10 cellular contexts compared by ENCODE assay signal in the genomic region with DNA sequence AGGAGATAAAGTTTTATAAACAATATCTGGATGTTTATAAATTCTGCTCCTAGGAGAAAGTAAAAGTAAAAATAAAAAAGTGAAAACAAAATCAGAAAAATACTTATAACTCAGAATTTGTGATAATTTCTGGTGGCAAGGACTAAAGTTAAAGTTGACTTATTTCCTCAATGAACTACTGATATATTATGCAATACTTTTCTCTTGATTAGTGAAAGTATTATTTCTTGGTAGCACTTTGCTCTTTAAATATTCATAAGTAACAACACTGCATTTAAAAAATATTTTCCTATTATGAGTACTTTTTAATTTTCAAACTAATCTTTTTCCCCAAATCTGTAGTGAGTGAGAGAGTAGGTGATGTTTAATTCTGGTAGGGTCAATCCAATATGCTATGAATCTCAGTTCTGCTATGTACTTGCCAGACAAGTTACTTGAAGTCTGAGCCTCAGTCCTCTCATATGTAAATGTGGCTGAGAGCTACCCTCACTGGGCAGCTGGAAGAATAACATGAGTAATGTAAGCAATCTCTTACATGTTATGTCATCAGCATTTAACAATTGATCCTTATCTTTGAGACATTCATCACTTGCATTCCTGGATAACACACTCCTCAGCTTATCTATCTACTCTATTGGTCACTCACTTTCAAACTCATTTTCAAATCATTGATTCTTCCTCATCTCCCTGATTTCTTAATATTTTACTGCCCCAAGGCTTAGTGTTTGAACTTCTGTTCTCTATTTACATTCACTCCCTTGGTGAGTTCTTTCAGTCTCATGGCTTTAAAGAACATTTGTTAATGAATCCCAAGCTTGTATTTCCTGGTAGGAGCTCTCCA.
DNase-seq lines count a peak whose midpoint lies in the region; ATAC-seq, FAIRE-seq and TF ChIP-seq lines count a peak whose summit lies in the region.
"Had no signal": no experiment of that assay in that cellular context is flagged by ENCODE, and none has a peak within 500 bp of the region (broad histone marks: within the 10 kb centered on the region; RNA-seq: fewer than 3 reads in every experiment).

No MANE protein-coding gene starts in this region.

- H3K36me3 ChIP-seq in PC-3 (ENCODE audit: low read depth, low read length) (peaks cover 11% of the 10 kb centered on the region; the same call in 1 of the 2 replicates), psoas muscle (ENCODE audit: insufficient read depth in 1 of 2, low read depth in 1 of 2) (peaks cover 6 to 18% of the 10 kb centered on the region in 2 donors), aorta (ENCODE audit: control insufficient read depth in 1 of 2, insufficient read depth in 2 of 2, low read length in 1 of 2) (no peaks in the 10 kb centered on the region)
- H3K36me3 ChIP-seq: thoracic aorta had no signal

- H3K4me2 ChIP-seq in PC-3 (ENCODE audit: low read length), result peak overlapping the region; percentile 87

- peaks cover 61% of the 10 kb centered on the region for H3K4me1 ChIP-seq in PC-3 (ENCODE audit: insufficient read depth, low read length)
- peaks cover 36% of the 10 kb centered on the region for H3K4me1 ChIP-seq in psoas muscle
- peaks cover 3 to 5% of the 10 kb centered on the region in 2 donors for H3K4me1 ChIP-seq in aorta (ENCODE audit: control insufficient read depth in 1 of 2, insufficient read depth in 2 of 2, low read length in 2 of 2)

- H3K27ac ChIP-seq in PC-3 (ENCODE audit: low read length) (peak overlapping the region; percentile 96), psoas muscle (peak overlapping the region; percentile 77), aorta (ENCODE audit: low read depth in 1 of 2, low read length in 2 of 2) (no peak overlapping the region)

- H3F3A ChIP-seq in PC-3 (ENCODE audit: low read length, unreplicated experiment), result no peaks in the 10 kb centered on the region

- intact Hi-C loops in PC-3 (cut with micrococcal nuclease) (no loop called here), psoas muscle (cut with DNase I) (no loop called here), aorta (cut with DNase I) (no loop called here)

- H3K79me2 ChIP-seq in PC-3 (ENCODE audit: low read length), result no peaks in the 10 kb centered on the region

- H3K27me3 ChIP-seq in PC-3 (ENCODE audit: low read length), result no peaks in the 10 kb centered on the region
- H3K27me3 ChIP-seq in psoas muscle (ENCODE audit: insufficient read depth in 3 of 3, low read length in 2 of 3), result no peaks in the 10 kb centered on the region
- no peaks in the 10 kb centered on the region for H3K27me3 ChIP-seq in aorta (ENCODE audit: control insufficient read depth in 1 of 2, insufficient read depth in 2 of 2, low read length in 1 of 2)

- POLR2A ChIA-PET in PC-3 (lab: Charles Lee; ENCODE audit: unreplicated experiment), result interaction anchor here (0.7 kb wide), 1 partner anchor 352 kb away, joined by 3 read pairs; no protein-coding TSS in a partner anchor

- DNase-seq in GM12891 (ENCODE audit: insufficient read length, low spot score) (no peak), PC-3 (peak; percentile 80), fibroblast of gingiva (ENCODE audit: low read depth) (peak; percentile 14), psoas muscle (no peak), aorta (no peak)
- no peak for DNase-seq in stimulated activated CD4-positive, alpha-beta T cell treated with anti-CD3 and anti-CD28 coated beads, Interleukin-4, amount 100 ng/mL, for 4 hours
- no peak for DNase-seq in activated CD4-positive, CD25-positive, alpha-beta regulatory T cell treated with anti-CD3 and anti-CD28 coated beads, Interleukin-2, amount 50 U/mL, for 72 hours
- DNase-seq: NCI-H1048 had no signal

- no peaks in the 10 kb centered on the region for H3K9me3 ChIP-seq in PC-3 (ENCODE audit: low read length)
- H3K9me3 ChIP-seq in psoas muscle, result no peaks in the 10 kb centered on the region
- no peaks in the 10 kb centered on the region for H3K9me3 ChIP-seq in aorta (ENCODE audit: control insufficient read depth, low read length)
- H3K9me3 ChIP-seq: thoracic aorta had no signal

- H3K9me2 ChIP-seq in PC-3 (replicated peaks; ENCODE audit: low read length), result no peaks in the 10 kb centered on the region

- TF ChIP-seq POLR2A in GM12891 (IDR thresholded peaks at IDR 0.05; ENCODE audit: low read depth, low read length), result no peak

- no peaks in the 10 kb centered on the region for H4K20me1 ChIP-seq in PC-3 (ENCODE audit: low read length)

- H2AFZ ChIP-seq in PC-3 (ENCODE audit: low read length), result no peak overlapping the region

- TSS peak; percentile 87 for BruUV-seq in PC-3 (replicated peaks; lab: Mats Ljungman, UMichigan)

- H3K9ac ChIP-seq in PC-3 (ENCODE audit: low read length), result peak overlapping the region; percentile 41

- CTCF ChIA-PET in PC-3 (lab: Charles Lee), result no interaction called here

- TF ChIP-seq CTCF in PC-3 (conservative IDR thresholded peaks at IDR 0.05; ENCODE audit: low read depth, low read length) (no peak), psoas muscle (IDR thresholded peaks at IDR 0.05) (no peak)

- FAIRE-seq in GM12891 (lab: Jason Lieb, UNC), result peak; percentile 63

- H3K4me3 ChIP-seq in PC-3 (ENCODE audit: low read length), result no peak overlapping the region
- H3K4me3 ChIP-seq in psoas muscle, result no peak overlapping the region
- H3K4me3 ChIP-seq in aorta (ENCODE audit: low read length in 2 of 2), result no peak overlapping the region

- ATAC-seq in PC-3 (peak; percentile 61), psoas muscle (no peak), aorta (ENCODE audit: low FRiP score) (no peak), GM18868 (IDR thresholded peaks at IDR 0.05; ENCODE audit: unreplicated experiment) (no peak)

TF ChIP-seq in GM12891, 5 proteins besides CTCF, POLR2A, EP300 and RAD21:
- no peak for TF ChIP-seq SPI1 (IDR thresholded peaks at IDR 0.05; ENCODE audit: low read depth, low read length)
- TF ChIP-seq TAF1 (IDR thresholded peaks at IDR 0.05; ENCODE audit: low read depth, low read length), result no peak
- no peak for TF ChIP-seq POLR2AphosphoS5 (IDR thresholded peaks at IDR 0.05; ENCODE audit: low read depth, low read length)
- TF ChIP-seq PAX5 (IDR thresholded peaks at IDR 0.05; ENCODE audit: insufficient read depth, low read length, severe bottlenecking), result no peak
- TF ChIP-seq POU2F2 (IDR thresholded peaks at IDR 0.05; ENCODE audit: low read depth, low read length), result no peak

Comparison
In these comparisons a context has a peak if more than half of its experiments do, and no peak if none do; other contexts are left out.
1. DNase-seq: peak in PC-3 (single experiment) and fibroblast of gingiva (single experiment); none in GM12891 (single experiment), psoas muscle (0 of 2), stimulated activated CD4-positive, alpha-beta T cell treated with anti-CD3 and anti-CD28 coated beads, Interleukin-4, amount 100 ng/mL, for 4 hours (0 of 2), aorta (0 of 2) and activated CD4-positive, CD25-positive, alpha-beta regulatory T cell treated with anti-CD3 and anti-CD28 coated beads, Interleukin-2, amount 50 U/mL, for 72 hours (single experiment).
2. H3K27ac ChIP-seq: peak in PC-3 (single experiment) and psoas muscle (single experiment); none in aorta (0 of 2).